ENCODE assay signal across 27 cellular contexts in the genomic region with DNA sequence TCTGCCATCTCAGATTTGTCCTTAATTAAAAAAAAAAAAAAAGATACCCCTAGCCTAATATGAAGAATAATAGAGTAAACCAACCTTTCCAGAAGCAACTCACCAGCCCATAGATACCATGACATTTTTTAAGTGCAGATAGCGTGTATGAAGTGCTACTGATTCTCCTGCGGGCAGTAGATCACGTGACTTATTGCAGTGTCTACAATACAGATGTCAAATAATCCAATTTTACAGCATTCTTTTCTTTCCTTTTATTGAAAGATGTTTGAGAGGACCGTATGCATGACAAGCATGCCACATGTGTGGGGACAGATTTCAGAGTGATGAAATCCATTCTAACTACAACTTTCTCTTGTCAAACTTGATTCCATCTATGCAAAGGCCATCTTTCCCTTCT.
"Had no signal": no experiment of that assay in that cellular context is flagged by ENCODE, and none has a peak within 500 bp of the region (broad histone marks: within the 10 kb centered on the region; RNA-seq: fewer than 3 reads in every experiment).

No MANE protein-coding gene starts in this region.

- H3K9me3 ChIP-seq: psoas muscle, stomach, thoracic aorta, thyroid gland, tibial nerve, upper lobe of right lung, uterus had no signal

- H3K4me2 ChIP-seq: smooth muscle cell had no signal

- H3K36me3 ChIP-seq: neural progenitor cell, ovary, stomach, thoracic aorta, thyroid gland, tibial nerve, upper lobe of right lung, uterus had no signal

- H3K4me1 ChIP-seq: parathyroid adenoma, psoas muscle, tibial nerve, upper lobe of right lung, uterus had no signal

- H3K4me3 ChIP-seq: neural progenitor cell, ovary, psoas muscle, skin epidermis, smooth muscle cell, stomach, thoracic aorta, thyroid gland, tibial nerve, upper lobe of right lung, uterus had no signal

- H3K9ac ChIP-seq: neural progenitor cell, parathyroid adenoma had no signal

- H3K27ac ChIP-seq: neural progenitor cell, ovary, parathyroid adenoma, psoas muscle, skin epidermis, stomach, thoracic aorta, thyroid gland, tibial nerve, upper lobe of right lung, uterus had no signal

- ATAC-seq: naive thymus-derived CD8-positive, alpha-beta T cell; natural killer cell treated with Interleukin-12 subunit alpha and Interleukin-12 subunit beta and Interleukin-15 and Interleukin-18, amount 100 ng/mL, for 72 hours; psoas muscle; right cardiac atrium; sciatic nerve; stimulated activated effector memory CD8-positive, alpha-beta T cell treated with anti-CD3 and anti-CD28 coated beads, Interleukin-12 subunit alpha, Interleukin-12 subunit beta, amount 100 ng/mL, for 72 hours; stimulated activated naive B cell treated with anti-CD40 and anti-IgM and Interleukin-4, amounts not matched to agents 10 μg/mL and 1 μg/mL and 100 μg/mL, for 72 hours; upper lobe of right lung had no signal

- H3K79me2 ChIP-seq: parathyroid adenoma had no signal

- DNase-seq: naive B cell; naive thymus-derived CD8-positive, alpha-beta T cell; nephron progenitor cell; occipital lobe; ovary; posterior cingulate gyrus; psoas muscle; right cardiac atrium; stimulated activated CD4-positive, alpha-beta T cell treated with anti-CD3 and anti-CD28 coated beads, Interleukin-15, amount 100 ng/mL, for 24 hours; stimulated activated CD4-positive, alpha-beta T cell treated with anti-CD3 and anti-CD28 coated beads, Interleukin-2, amount 100 ng/mL, for 24 hours; stimulated activated CD4-positive, alpha-beta T cell treated with anti-CD3 and anti-CD28 coated beads, Interleukin-2, amount 100 ng/mL, for 48 hours; stimulated activated CD4-positive, alpha-beta T cell treated with anti-CD3 and anti-CD28 coated beads, Interleukin-4, amount 100 ng/mL, for 24 hours; stimulated activated naive B cell treated with anti-CD40 and anti-IgM and Interleukin-4, amounts not matched to agents 10 μg/mL and 1 μg/mL and 100 μg/mL, for 72 hours; stimulated activated naive CD4-positive, alpha-beta T cell treated with Interleukin-2 at 50 U/mL for 16 hours; stomach; thyroid gland; upper lobe of right lung; uterus had no signal

- H2AFZ ChIP-seq: parathyroid adenoma had no signal

- H3K27me3 ChIP-seq: neural progenitor cell, ovary, stomach, thyroid gland, tibial nerve, upper lobe of right lung, uterus had no signal
